13 cellular contexts compared by ENCODE assay signal in the genomic region with DNA sequence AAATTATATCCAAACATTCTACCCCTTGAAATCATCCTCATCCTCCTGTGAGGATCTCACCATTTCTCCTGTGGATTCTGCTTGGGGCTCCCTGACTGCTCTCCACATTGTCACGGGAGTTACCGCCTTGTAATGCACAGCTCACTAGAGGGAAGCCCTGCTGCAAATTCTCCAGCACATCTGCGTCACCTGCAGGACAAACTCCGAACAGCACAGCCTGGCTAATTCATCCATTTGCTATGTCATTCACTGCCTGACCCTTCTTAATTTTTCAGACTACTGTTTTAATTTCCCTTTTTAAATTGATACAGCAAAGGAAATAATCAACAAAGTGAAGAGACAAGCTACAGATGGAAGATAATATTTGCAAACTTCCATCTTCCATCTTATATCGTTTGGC.
DNase-seq lines count a peak whose midpoint lies in the region; ATAC-seq and TF ChIP-seq lines count a peak whose summit lies in the region.
"Had no signal": no experiment of that assay in that cellular context is flagged by ENCODE, and none has a peak within 500 bp of the region (broad histone marks: within the 10 kb centered on the region; RNA-seq: fewer than 3 reads in every experiment).

No MANE protein-coding gene starts in this region.

- TF ChIP-seq CTCF in A673 (conservative IDR thresholded peaks at IDR 0.05; ENCODE audit: low read depth, low read length), result 0 out of 2 replicates have a peak, but pooled peaks have one; percentile 16
- TF ChIP-seq CTCF in cardiac fibroblast (IDR thresholded peaks at IDR 0.05; ENCODE audit: low read depth, low read length), result peak; percentile 31

- TF ChIP-seq EP300 in Ishikawa (IDR thresholded peaks at IDR 0.05; ENCODE audit: borderline replicate concordance), result no peak

- DNase-seq in A673 (ENCODE audit: low spot score) (no peak), cardiac fibroblast (ENCODE audit: low read depth in 2 of 2) (peak in 1 of 2 donors; percentile 17), left kidney (ENCODE audit: low read depth, low spot score) (peak; percentile 13), NCI-H2107 treated with DMSO at 0.1 percent for 48 hours (lab: John Stamatoyannopoulos, UW; ENCODE audit: unreplicated experiment) (no peak), T1000 (lab: John Stamatoyannopoulos, UW) (no peak), NCI-H2081 treated with DMSO at 0.1 percent for 48 hours (lab: John Stamatoyannopoulos, UW) (no peak)
- DNase-seq: activated CD4-positive, alpha-beta T cell treated with anti-CD3 and anti-CD28 coated beads, Interleukin-2, amount 50 U/mL, for 4 hours; amniotic stem cell; cortex of kidney; DMS 273 treated with DMSO at 0.1 percent for 48 hours; NCI-H510A had no signal

- no peaks in the 10 kb centered on the region for H3K9me3 ChIP-seq in A673 (ENCODE audit: low read depth, low read length, poor library complexity, severe bottlenecking)

- no peaks in the 10 kb centered on the region for H3K4me1 ChIP-seq in A673 (ENCODE audit: insufficient read depth, low read length, poor library complexity, severe bottlenecking)

- POLR2A ChIA-PET in A673 (lab: Charles Lee; ENCODE audit: low non-redundant PET), result no interaction called here

- no peak overlapping the region for H3K27ac ChIP-seq in A673 (ENCODE audit: low read depth, low read length, poor library complexity, severe bottlenecking)

- TF ChIP-seq RAD21 in Ishikawa (IDR thresholded peaks at IDR 0.05; ENCODE audit: low read depth), result peak; percentile 45

- intact Hi-C loops in A673 (cut with micrococcal nuclease; ENCODE audit: unreplicated experiment), result no loop called here

- H3K4me3 ChIP-seq in A673 (ENCODE audit: low read depth, low read length, poor library complexity, severe bottlenecking) (no peak overlapping the region), cardiac fibroblast (replicated peaks in 1 of 2; ENCODE audit: low read depth in 2 of 2, low read length in 2 of 2) (no peak overlapping the region)

- no peaks in the 10 kb centered on the region for H3K36me3 ChIP-seq in A673 (ENCODE audit: insufficient read depth, low read length, poor library complexity, severe bottlenecking)

- BruUV-seq in A673 (replicated peaks; lab: Mats Ljungman, UMichigan), result no TSS peak

- H3K27me3 ChIP-seq in A673 (replicated peaks; ENCODE audit: insufficient read depth, low read depth, low read length, poor library complexity), result no peaks in the 10 kb centered on the region

- ATAC-seq in GM18868 (IDR thresholded peaks at IDR 0.05; ENCODE audit: unreplicated experiment), result no peak

- CTCF ChIA-PET in A673 (lab: Charles Lee), result no interaction called here

TF ChIP-seq in Ishikawa, 13 proteins besides CTCF, POLR2A, EP300 and RAD21:
- TF ChIP-seq TAF1 (IDR thresholded peaks at IDR 0.05; ENCODE audit: low read depth) (no peak), ZBTB7A (IDR thresholded peaks at IDR 0.05; ENCODE audit: low read depth) (no peak), CEBPB (IDR thresholded peaks at IDR 0.05) (no peak), YY1 (IDR thresholded peaks at IDR 0.05; ENCODE audit: low read depth) (no peak)
